In the genomic region with DNA sequence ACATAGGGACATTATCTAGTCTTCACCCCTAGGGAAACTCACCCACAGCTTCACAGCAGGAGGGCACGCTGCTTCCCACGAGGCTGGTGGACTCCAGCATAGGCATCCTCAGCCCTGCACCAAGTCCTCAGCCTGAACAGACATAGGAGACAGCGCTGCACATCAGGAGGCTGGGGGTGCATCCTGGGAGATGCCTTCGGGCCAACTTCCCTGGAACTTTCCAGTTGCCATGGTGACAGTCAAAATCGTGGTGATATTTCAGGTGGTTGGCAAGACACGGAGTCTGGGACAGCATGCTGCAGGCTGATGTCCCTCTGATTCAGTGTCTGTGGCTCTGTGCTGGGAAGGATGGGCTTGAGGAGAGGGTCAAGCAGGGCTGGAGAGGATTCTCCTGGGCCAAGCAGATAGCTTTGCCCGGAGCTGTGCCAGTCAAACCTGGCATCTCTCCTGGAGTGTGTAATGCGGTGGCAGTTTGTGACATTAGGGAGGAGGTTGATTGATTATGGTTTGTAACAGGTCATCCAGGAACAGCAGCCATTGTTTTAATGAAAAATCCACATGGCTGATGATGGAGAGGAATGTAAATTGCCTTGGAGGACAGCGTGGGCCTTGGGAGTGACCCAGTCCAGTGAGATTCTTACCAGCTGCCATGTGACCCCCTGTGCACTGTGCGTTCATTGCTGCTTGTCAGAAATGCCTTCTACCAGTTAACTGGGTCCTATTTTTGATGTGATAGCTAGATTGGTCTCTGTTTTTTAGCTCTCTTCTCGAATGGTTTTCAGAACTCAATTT, we compare ENCODE assay signal across 12 cellular contexts. TPM values are rescaled to one million over a fixed set of nuclear protein-coding genes. Genes with fewer than 3 reads are reported as not detected.
DNase-seq lines count a peak whose midpoint lies in the region; ATAC-seq and TF ChIP-seq lines count a peak whose summit lies in the region.
"Had no signal": no experiment of that assay in that cellular context is flagged by ENCODE, and none has a peak within 500 bp of the region (broad histone marks: within the 10 kb centered on the region; RNA-seq: fewer than 3 reads in every experiment).

No MANE protein-coding gene starts in this region.

- DNase-seq in T-helper 1 cell = no peak
- no peak for DNase-seq in activated CD8-positive, alpha-beta T cell treated with anti-CD3 and anti-CD28 coated beads for 36 hours
- peak; percentile 59 for DNase-seq in globus pallidus (ENCODE audit: low spot score)
- DNase-seq in pons (ENCODE audit: low spot score) = peak; percentile 70
- DNase-seq in NCI-H526 (lab: John Stamatoyannopoulos, UW) = no peak
- DNase-seq: effector CD8-positive, alpha-beta T cell; Kasumi-1; NCI-H2081; stimulated activated CD4-positive, alpha-beta T cell treated with anti-CD3 and anti-CD28 coated beads, Interleukin-12 subunit alpha, Interleukin-12 subunit beta, amount 100 ng/mL, for 4 hours had no signal

- POLR2A ChIA-PET in activated CD8-positive, alpha-beta T cell treated with anti-CD3 and anti-CD28 coated beads for 36 hours (lab: Charles Lee) = interaction anchor here (0.6 to 4.4 kb wide), 13 partner anchors 8 to 91 kb away, joined by 3 to 24 read pairs (median 3); no protein-coding TSS in a partner anchor

- peak overlapping the region; percentile 11 for H3K4me3 Mint-ChIP-seq in T-helper 1 cell treated with Interleukin-12 subunit alpha and Interleukin-12 subunit beta and Interleukin-4 antibody, amounts not matched to agents 30 μg/mL and 1 μg/mL, for 36 hours
- H3K4me3 Mint-ChIP-seq in activated CD8-positive, alpha-beta T cell treated with anti-CD3 and anti-CD28 coated beads for 36 hours = no peak overlapping the region

- no peak for ATAC-seq in activated CD8-positive, alpha-beta T cell treated with anti-CD3 and anti-CD28 coated beads for 36 hours
- no peak for ATAC-seq in GM21381 (IDR thresholded peaks at IDR 0.05; ENCODE audit: unreplicated experiment)
- no peak for ATAC-seq in HG03565 (IDR thresholded peaks at IDR 0.05; ENCODE audit: unreplicated experiment)

- intact Hi-C loops in activated CD8-positive, alpha-beta T cell treated with anti-CD3 and anti-CD28 coated beads for 36 hours (cut with micrococcal nuclease) = loop anchor here (10.0 kb wide), 1 partner anchor 219 kb away; a partner anchor contains a TSS

- peaks cover 92% of the 10 kb centered on the region for H3K4me1 Mint-ChIP-seq in T-helper 1 cell treated with Interleukin-12 subunit alpha and Interleukin-12 subunit beta and Interleukin-4 antibody, amounts not matched to agents 30 μg/mL and 1 μg/mL, for 36 hours (ENCODE audit: low read depth)
- peaks cover 95% of the 10 kb centered on the region for H3K4me1 Mint-ChIP-seq in activated CD8-positive, alpha-beta T cell treated with anti-CD3 and anti-CD28 coated beads for 36 hours (ENCODE audit: low read depth)

- peaks cover 6% of the 10 kb centered on the region for H3K36me3 Mint-ChIP-seq in T-helper 1 cell treated with Interleukin-12 subunit alpha and Interleukin-12 subunit beta and Interleukin-4 antibody, amounts not matched to agents 30 μg/mL and 1 μg/mL, for 36 hours (ENCODE audit: low read depth)
- H3K36me3 Mint-ChIP-seq in activated CD8-positive, alpha-beta T cell treated with anti-CD3 and anti-CD28 coated beads for 36 hours (ENCODE audit: low read depth) = peaks cover 3% of the 10 kb centered on the region

- peak overlapping the region; percentile 95 for H3K27ac Mint-ChIP-seq in T-helper 1 cell treated with Interleukin-12 subunit alpha and Interleukin-12 subunit beta and Interleukin-4 antibody, amounts not matched to agents 30 μg/mL and 1 μg/mL, for 36 hours
- peak overlapping the region; percentile 81 for H3K27ac Mint-ChIP-seq in activated CD8-positive, alpha-beta T cell treated with anti-CD3 and anti-CD28 coated beads for 36 hours

- CTCF ChIA-PET in activated CD8-positive, alpha-beta T cell treated with anti-CD3 and anti-CD28 coated beads for 36 hours (lab: Charles Lee) = interaction anchor here (1.2 to 7.8 kb wide), 6 partner anchors 8 to 115 kb away, joined by 3 to 95 read pairs (median 5); no protein-coding TSS in a partner anchor

- no peaks in the 10 kb centered on the region for H3K27me3 Mint-ChIP-seq in T-helper 1 cell treated with Interleukin-12 subunit alpha and Interleukin-12 subunit beta and Interleukin-4 antibody, amounts not matched to agents 30 μg/mL and 1 μg/mL, for 36 hours (ENCODE audit: low read depth)
- no peaks in the 10 kb centered on the region for H3K27me3 Mint-ChIP-seq in activated CD8-positive, alpha-beta T cell treated with anti-CD3 and anti-CD28 coated beads for 36 hours

- H3K9me3 Mint-ChIP-seq in T-helper 1 cell treated with Interleukin-12 subunit alpha and Interleukin-12 subunit beta and Interleukin-4 antibody, amounts not matched to agents 30 μg/mL and 1 μg/mL, for 36 hours = no peaks in the 10 kb centered on the region
- H3K9me3 Mint-ChIP-seq in activated CD8-positive, alpha-beta T cell treated with anti-CD3 and anti-CD28 coated beads for 36 hours = peaks cover 4% of the 10 kb centered on the region

- no peak for TF ChIP-seq CTCF in activated CD8-positive, alpha-beta T cell treated with anti-CD3 and anti-CD28 coated beads for 36 hours (IDR thresholded peaks at IDR 0.05)

RNA-seq across cellular contexts. Expression of a gene that starts 35.7 kb away (rescaled TPM):
- 100 to 1,000 TPM; 290 to 317 TPM for total RNA-seq in activated CD8-positive, alpha-beta T cell treated with anti-CD3 and anti-CD28 coated beads for 36 hours

Comparison
In these comparisons a context has a peak if more than half of its experiments do, and no peak if none do; other contexts are left out.
1. DNase-seq: peak in globus pallidus (single experiment) and pons (single experiment); none in T-helper 1 cell (0 of 5), activated CD8-positive, alpha-beta T cell treated with anti-CD3 and anti-CD28 coated beads for 36 hours (single experiment) and NCI-H526 (0 of 2).